18 cellular contexts compared by ENCODE assay signal in the genomic region with DNA sequence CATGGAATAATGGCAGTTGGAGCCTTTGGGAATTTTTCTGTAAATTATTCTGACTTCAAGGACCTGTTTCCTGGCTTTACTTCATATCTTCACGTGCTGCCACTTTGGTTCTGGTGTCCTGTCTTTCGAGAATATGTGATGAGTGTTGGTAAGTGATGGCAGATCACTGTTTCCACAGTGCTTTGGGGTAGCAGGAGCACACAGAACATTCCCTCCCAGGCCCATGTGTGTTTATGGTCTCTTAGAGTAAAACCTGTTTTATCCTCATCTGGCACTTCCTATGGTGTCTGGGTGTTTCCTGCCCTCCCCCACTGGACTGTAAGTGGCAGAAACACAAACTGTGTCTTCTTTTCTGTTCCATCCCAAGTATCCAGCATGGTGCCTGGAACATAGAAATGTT. TPM values are rescaled to one million over a fixed set of nuclear protein-coding genes. Genes with fewer than 3 reads are reported as not detected.
DNase-seq lines count a peak whose midpoint lies in the region; ATAC-seq and TF ChIP-seq lines count a peak whose summit lies in the region.
"Had no signal": no experiment of that assay in that cellular context is flagged by ENCODE, and none has a peak within 500 bp of the region (broad histone marks: within the 10 kb centered on the region; RNA-seq: fewer than 3 reads in every experiment).

No MANE protein-coding gene starts in this region.

- in situ Hi-C loops in KBM-7 (cut with MboI; ENCODE audit: low pct_unique_long_range_greater_than_20kb, low sequenced_read_pairs), result loop anchor here (25.0 kb wide), 1 partner anchor 223 kb away; no protein-coding TSS in a partner anchor

- no peaks in the 10 kb centered on the region for H4K20me1 ChIP-seq in Loucy (ENCODE audit: insufficient read depth, low read length, poor library complexity, severe bottlenecking)
- no peaks in the 10 kb centered on the region for H4K20me1 ChIP-seq in osteoblast (ENCODE audit: insufficient read depth, low read length)

- H3K27me3 ChIP-seq in Loucy (ENCODE audit: insufficient read depth, low read length, poor library complexity, severe bottlenecking), result no peaks in the 10 kb centered on the region
- H3K27me3 ChIP-seq in osteoblast (ENCODE audit: insufficient read depth, low read length), result peaks cover 6% of the 10 kb centered on the region

- H3K4me1 ChIP-seq in Loucy (ENCODE audit: insufficient read depth, low read length, poor library complexity, severe bottlenecking) (peaks cover 20% of the 10 kb centered on the region), osteoblast (ENCODE audit: insufficient read depth, low read length) (peaks cover 5% of the 10 kb centered on the region)

- H3K36me3 Mint-ChIP-seq in Calu3 (ENCODE audit: insufficient read depth, unreplicated experiment), result peaks cover 99% of the 10 kb centered on the region

- H3K4me2 ChIP-seq in Loucy (ENCODE audit: low read depth, low read length, poor library complexity, severe bottlenecking) (peak overlapping the region; percentile 2), osteoblast (ENCODE audit: insufficient read depth, low read length) (no peak overlapping the region)
- H3K4me2 ChIP-seq: PC-9 had no signal

- H3K79me2 ChIP-seq in Loucy (ENCODE audit: insufficient read depth, low read length), result no peaks in the 10 kb centered on the region
- H3K79me2 ChIP-seq in osteoblast (ENCODE audit: insufficient read depth, low read length), result no peaks in the 10 kb centered on the region

- TSS peak; percentile 8 for BruUV-seq in Calu3 (replicated peaks; lab: Mats Ljungman, UMichigan)

- H2AFZ ChIP-seq in Loucy (ENCODE audit: low read length) (peak overlapping the region; percentile 49), osteoblast (ENCODE audit: low read length) (peak overlapping the region; percentile 72)
- H2AFZ ChIP-seq: PC-9 had no signal

- H3K4me1 Mint-ChIP-seq in Calu3 (ENCODE audit: low read depth, unreplicated experiment), result peaks cover 62% of the 10 kb centered on the region
- H3K4me1 Mint-ChIP-seq: H9 had no signal

- CTCF ChIA-PET in Calu3 (lab: Charles Lee), result no interaction called here

- H3F3A ChIP-seq in Loucy (ENCODE audit: low read depth), result no peaks in the 10 kb centered on the region

- DNase-seq in Calu3, result no peak
- DNase-seq in coronary artery (ENCODE audit: low spot score), result no peak
- DNase-seq in osteoblast (ENCODE audit: insufficient read length, low spot score, missing footprints), result no peak
- no peak for DNase-seq in KBM-7
- DNase-seq in GM03348 (ENCODE audit: low spot score), result no peak
- DNase-seq: ACHN; AML-193; COR-L47; DMS153; H9; NCI-H1436; NCI-H2029; NCI-H446; NK-92 treated with Interleukin-12 subunit alpha and Interleukin-12 subunit beta, amount 100 ng/mL, for 24 hours; PC-9 had no signal

- H3K9me3 ChIP-seq in Loucy (ENCODE audit: insufficient read depth, low read depth, low read length), result no peaks in the 10 kb centered on the region
- no peaks in the 10 kb centered on the region for H3K9me3 ChIP-seq in osteoblast (ENCODE audit: low read depth, low read length)

- intact Hi-C loops in Calu3 (cut with micrococcal nuclease; ENCODE audit: unreplicated experiment), result no loop called here

- H3K36me3 ChIP-seq in Loucy (ENCODE audit: insufficient read depth, low read length) (no peaks in the 10 kb centered on the region), osteoblast (ENCODE audit: insufficient read depth, low read length) (no peaks in the 10 kb centered on the region)

- no peak for TF ChIP-seq CTCF in Calu3 (IDR thresholded peaks at IDR 0.05; ENCODE audit: unreplicated experiment)
- TF ChIP-seq CTCF in Loucy (conservative IDR thresholded peaks at IDR 0.05; ENCODE audit: low read length), result no peak
- TF ChIP-seq CTCF in coronary artery (IDR thresholded peaks at IDR 0.05), result no peak
- no peak for TF ChIP-seq CTCF in osteoblast (IDR thresholded peaks at IDR 0.05; ENCODE audit: extremely low read depth, low read depth, low read length)

- no peaks in the 10 kb centered on the region for H3K27me3 Mint-ChIP-seq in Calu3 (ENCODE audit: unreplicated experiment)

- ATAC-seq in GM21390 (IDR thresholded peaks at IDR 0.05; ENCODE audit: unreplicated experiment), result no peak

- no peaks in the 10 kb centered on the region for H3K9me2 ChIP-seq in Loucy (replicated peaks; ENCODE audit: low read depth, low read length)

- no peak overlapping the region for H3K4me3 Mint-ChIP-seq in Calu3 (ENCODE audit: low read depth, unreplicated experiment)
- H3K4me3 Mint-ChIP-seq: H9 had no signal

- peak overlapping the region; percentile 0 to 23 for H3K27ac ChIP-seq in coronary artery
- no peak overlapping the region for H3K27ac ChIP-seq in osteoblast (ENCODE audit: low read depth, low read length)
- H3K27ac ChIP-seq: PC-9 had no signal

- H3K4me3 ChIP-seq in Loucy (ENCODE audit: low read length, poor library complexity, severe bottlenecking), result no peak overlapping the region
- H3K4me3 ChIP-seq in coronary artery, result no peak overlapping the region
- no peak overlapping the region for H3K4me3 ChIP-seq in osteoblast (ENCODE audit: insufficient read depth, low read length)
- H3K4me3 ChIP-seq: PC-9 had no signal

- no peak overlapping the region for H3K9ac ChIP-seq in Loucy (ENCODE audit: low read depth, low read length, poor library complexity, severe bottlenecking)

- H3K9me3 Mint-ChIP-seq in Calu3 (ENCODE audit: low read depth, unreplicated experiment), result no peaks in the 10 kb centered on the region

- peak overlapping the region; percentile 56 for H3K27ac Mint-ChIP-seq in Calu3 (ENCODE audit: unreplicated experiment)
- H3K27ac Mint-ChIP-seq: H9 had no signal

RNA-seq across cellular contexts. Expression of a gene that starts 17.9 kb away (rescaled TPM):
- total RNA-seq in Calu3 (2022) (35.9 and 51.2 TPM in 2 replicates), osteoblast (not detected in 2 replicates)
- total RNA-seq: H9, LHCN-M2 had no signal

RNA-seq across cellular contexts. Expression of a gene that starts 33.4 kb away (rescaled TPM):
- total RNA-seq in Calu3 (2022) (50.6 and 67.6 TPM in 2 replicates), osteoblast (14.7 and 15.2 TPM in 2 replicates)

Comparison
In these comparisons a context has a peak if more than half of its experiments do, and no peak if none do; other contexts are left out.
1. RNA of a gene that starts 17.9 kb away (total RNA-seq): 35.9 to 51.2 TPM in Calu3; not detected in osteoblast; every median in the first group is over 10 times any median in the second.